In the genomic region with DNA sequence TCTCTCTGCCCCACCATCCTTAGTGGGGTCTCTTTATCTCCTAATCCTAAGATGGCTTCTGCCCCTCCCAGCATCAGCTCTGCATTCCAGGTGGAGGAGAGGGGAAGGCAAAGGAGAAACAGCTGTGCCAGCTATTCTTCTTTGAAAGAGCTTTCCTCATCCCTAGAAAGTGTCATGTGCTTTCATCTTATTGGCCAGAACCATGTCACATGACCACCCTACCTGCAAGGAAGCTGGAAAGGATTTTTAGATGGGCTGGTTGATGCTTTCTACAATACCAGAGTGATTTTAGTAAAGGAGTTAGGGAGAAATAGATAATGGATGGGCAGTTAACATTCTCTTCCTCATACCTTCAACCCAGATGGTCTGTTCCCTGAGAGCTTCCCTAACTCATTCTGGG, we compare ENCODE assay signal across 19 cellular contexts.
DNase-seq lines count a peak whose midpoint lies in the region; ATAC-seq, FAIRE-seq and TF ChIP-seq lines count a peak whose summit lies in the region.
"Had no signal": no experiment of that assay in that cellular context is flagged by ENCODE, and none has a peak within 500 bp of the region (broad histone marks: within the 10 kb centered on the region; RNA-seq: fewer than 3 reads in every experiment).

No MANE protein-coding gene starts in this region.

- H3K4me1 ChIP-seq in A549 = no peaks in the 10 kb centered on the region

- no peak overlapping the region for H3K4me2 ChIP-seq in A549
- H3K4me2 ChIP-seq: GM23338 had no signal

- H3K4me3 ChIP-seq in A549 (no peak overlapping the region), brain microvascular endothelial cell (ENCODE audit: low read depth, low read length) (no peak overlapping the region)
- H3K4me3 ChIP-seq: GM23338 had no signal

- TF ChIP-seq CTCF in A549 (IDR thresholded peaks at IDR 0.05) (no peak), endothelial cell (IDR thresholded peaks at IDR 0.05; ENCODE audit: unreplicated experiment) (no peak), brain microvascular endothelial cell (IDR thresholded peaks at IDR 0.05; ENCODE audit: low read depth, low read length, missing control alignments) (no peak)

- no peak for TF ChIP-seq EP300 in A549 (IDR thresholded peaks at IDR 0.05)
- no peak for TF ChIP-seq EP300 in Ishikawa (IDR thresholded peaks at IDR 0.05; ENCODE audit: borderline replicate concordance)

- TF ChIP-seq RAD21 in A549 (conservative IDR thresholded peaks at IDR 0.05 in 1 of 2, IDR thresholded peaks at IDR 0.05 in 1 of 2) = no peak
- TF ChIP-seq RAD21 in Ishikawa (IDR thresholded peaks at IDR 0.05; ENCODE audit: low read depth) = no peak

- H3K27ac Mint-ChIP-seq in endothelial cell (ENCODE audit: unreplicated experiment) = no peak overlapping the region
- no peak overlapping the region for H3K27ac Mint-ChIP-seq in activated CD4-positive, alpha-beta memory T cell treated with anti-CD3 and anti-CD28 coated beads for 36 hours
- H3K27ac Mint-ChIP-seq: CD4-positive, alpha-beta memory T cell; GM23338; H9 had no signal

- intact Hi-C loops in activated CD4-positive, alpha-beta memory T cell treated with anti-CD3 and anti-CD28 coated beads for 36 hours (cut with micrococcal nuclease) = no loop called here

- POLR2A ChIA-PET in A549 (lab: Yijun Ruan, JAX) = no interaction called here
- POLR2A ChIA-PET in activated CD4-positive, alpha-beta memory T cell treated with anti-CD3 and anti-CD28 coated beads for 36 hours (lab: Charles Lee) = no interaction called here

- no peak for FAIRE-seq in A549 (lab: Jason Lieb, UNC)
- FAIRE-seq: GM12891, GM18507 had no signal

- TF ChIP-seq POLR2A in A549 (IDR thresholded peaks at IDR 0.05; ENCODE audit: low read length) = no peak

- CTCF ChIA-PET in A549 (lab: Yijun Ruan, JAX) = no interaction called here
- CTCF ChIA-PET in activated CD4-positive, alpha-beta memory T cell treated with anti-CD3 and anti-CD28 coated beads for 36 hours (lab: Charles Lee) = no interaction called here

- in situ Hi-C loops in brain microvascular endothelial cell (cut with HindIII; ENCODE audit: low pct_ligation_motif_present, low sequenced_read_pairs) = no loop called here

- H3K27ac ChIP-seq in A549 (no peak overlapping the region), brain microvascular endothelial cell (no peak overlapping the region)

- 0 out of 3 replicates have a peak, but pooled peaks cover 4% of the 10 kb centered on the region for H3K9me3 ChIP-seq in A549

- no peaks in the 10 kb centered on the region for H3K27me3 Mint-ChIP-seq in endothelial cell (ENCODE audit: unreplicated experiment)
- H3K27me3 Mint-ChIP-seq in activated CD4-positive, alpha-beta memory T cell treated with anti-CD3 and anti-CD28 coated beads for 36 hours = no peaks in the 10 kb centered on the region
- H3K27me3 Mint-ChIP-seq: CD4-positive, alpha-beta memory T cell had no signal

- H3K27me3 ChIP-seq in brain microvascular endothelial cell (replicated peaks) = no peaks in the 10 kb centered on the region

- H3K9me3 Mint-ChIP-seq in endothelial cell (ENCODE audit: unreplicated experiment) = peaks cover 3% of the 10 kb centered on the region
- peaks cover 21% of the 10 kb centered on the region for H3K9me3 Mint-ChIP-seq in activated CD4-positive, alpha-beta memory T cell treated with anti-CD3 and anti-CD28 coated beads for 36 hours

- H3K4me1 Mint-ChIP-seq in endothelial cell (ENCODE audit: unreplicated experiment) = no peaks in the 10 kb centered on the region
- no peaks in the 10 kb centered on the region for H3K4me1 Mint-ChIP-seq in activated CD4-positive, alpha-beta memory T cell treated with anti-CD3 and anti-CD28 coated beads for 36 hours (ENCODE audit: low read depth)
- H3K4me1 Mint-ChIP-seq: CD4-positive, alpha-beta memory T cell; GM23338 had no signal

- peaks cover 9% of the 10 kb centered on the region for H3K36me3 ChIP-seq in brain microvascular endothelial cell (replicated peaks)

- DNase-seq in A549 (ENCODE audit: low read depth in 1 of 2, low spot score in 1 of 2) (no peak), endothelial cell (ENCODE audit: low spot score) (no peak), brain microvascular endothelial cell (no peak), SKM-1 treated with dmso at 0.1 percent for 144 hours (lab: John Stamatoyannopoulos, UW; ENCODE audit: unreplicated experiment) (no peak)
- DNase-seq in activated CD4-positive, alpha-beta memory T cell treated with anti-CD3 and anti-CD28 coated beads for 36 hours = no peak
- DNase-seq: 8988T; C1 segment of cervical spinal cord; Calu3; CD4-positive, alpha-beta memory T cell; COR-L47; DMS53; DMS79 treated with DMSO at 0.1 percent for 48 hours; GF-D8; H9 had no signal

- peak overlapping the region; percentile 47 for H3K4me3 Mint-ChIP-seq in endothelial cell (ENCODE audit: unreplicated experiment)
- no peak overlapping the region for H3K4me3 Mint-ChIP-seq in activated CD4-positive, alpha-beta memory T cell treated with anti-CD3 and anti-CD28 coated beads for 36 hours
- H3K4me3 Mint-ChIP-seq: CD4-positive, alpha-beta memory T cell; GM23338; H9 had no signal

- no peak for ATAC-seq in A549
- ATAC-seq: GM23338, HCT116 had no signal

- peaks cover 67% of the 10 kb centered on the region for H3K36me3 Mint-ChIP-seq in endothelial cell (ENCODE audit: low read depth, unreplicated experiment)
- H3K36me3 Mint-ChIP-seq in activated CD4-positive, alpha-beta memory T cell treated with anti-CD3 and anti-CD28 coated beads for 36 hours = no peaks in the 10 kb centered on the region
- H3K36me3 Mint-ChIP-seq: CD4-positive, alpha-beta memory T cell had no signal

TF ChIP-seq in A549, 52 proteins besides CTCF, POLR2A, EP300 and RAD21:
- TF ChIP-seq, protein P1, sequence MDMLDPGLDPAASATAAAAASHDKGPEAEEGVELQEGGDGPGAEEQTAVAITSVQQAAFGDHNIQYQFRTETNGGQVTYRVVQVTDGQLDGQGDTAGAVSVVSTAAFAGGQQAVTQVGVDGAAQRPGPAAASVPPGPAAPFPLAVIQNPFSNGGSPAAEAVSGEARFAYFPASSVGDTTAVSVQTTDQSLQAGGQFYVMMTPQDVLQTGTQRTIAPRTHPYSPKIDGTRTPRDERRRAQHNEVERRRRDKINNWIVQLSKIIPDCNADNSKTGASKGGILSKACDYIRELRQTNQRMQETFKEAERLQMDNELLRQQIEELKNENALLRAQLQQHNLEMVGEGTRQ (IDR thresholded peaks at IDR 0.05) = peak; percentile 46; the same call in 1 of the 2 replicates
- TF ChIP-seq NFE2L2 (conservative IDR thresholded peaks at IDR 0.05; ENCODE audit: low read length) = no peak

TF ChIP-seq in Ishikawa, 13 proteins besides CTCF, POLR2A, EP300 and RAD21:
- TF ChIP-seq FOXM1 (IDR thresholded peaks at IDR 0.05; ENCODE audit: borderline replicate concordance, low read depth) (no peak), TAF1 (IDR thresholded peaks at IDR 0.05; ENCODE audit: low read depth) (no peak), NFIC (IDR thresholded peaks at IDR 0.05) (no peak), TEAD4 (IDR thresholded peaks at IDR 0.05) (no peak), CEBPB (IDR thresholded peaks at IDR 0.05) (no peak), YY1 (IDR thresholded peaks at IDR 0.05; ENCODE audit: low read depth) (no peak)
- TF ChIP-seq, protein P2, sequence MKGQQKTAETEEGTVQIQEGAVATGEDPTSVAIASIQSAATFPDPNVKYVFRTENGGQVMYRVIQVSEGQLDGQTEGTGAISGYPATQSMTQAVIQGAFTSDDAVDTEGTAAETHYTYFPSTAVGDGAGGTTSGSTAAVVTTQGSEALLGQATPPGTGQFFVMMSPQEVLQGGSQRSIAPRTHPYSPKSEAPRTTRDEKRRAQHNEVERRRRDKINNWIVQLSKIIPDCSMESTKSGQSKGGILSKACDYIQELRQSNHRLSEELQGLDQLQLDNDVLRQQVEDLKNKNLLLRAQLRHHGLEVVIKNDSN (IDR thresholded peaks at IDR 0.05) = peak; percentile 62; the same call in 1 of the 2 replicates
